In genomic region chr1:184832517-184832916, GRCh38 we compare ENCODE assay signal across 23 cellular contexts.
DNase-seq lines count a peak whose midpoint lies in the region; ATAC-seq and TF ChIP-seq lines count a peak whose summit lies in the region.
"Had no signal": no experiment of that assay in that cellular context is flagged by ENCODE, and none has a peak within 500 bp of the region (broad histone marks: within the 10 kb centered on the region; RNA-seq: fewer than 3 reads in every experiment).

No MANE protein-coding gene starts in this region.

- no peaks in the 10 kb centered on the region for H3K27me3 ChIP-seq in left ventricle myocardium inferior (ENCODE audit: low read depth)
- no peaks in the 10 kb centered on the region for H3K27me3 ChIP-seq in heart right ventricle
- H3K27me3 ChIP-seq in upper lobe of right lung: no peaks in the 10 kb centered on the region
- H3K27me3 ChIP-seq: BE2C; BLaER1 treated with 17β-estradiol and CSF1 and Interleukin-3, amounts not matched to agents 10 nM and 100 nM had no signal

- no peak for ATAC-seq in heart right ventricle
- no peak for ATAC-seq in stimulated activated effector memory CD8-positive, alpha-beta T cell treated with anti-CD3 and anti-CD28 coated beads, Interleukin-12 subunit alpha, Interleukin-12 subunit beta, amount 100 ng/mL, for 72 hours
- ATAC-seq in upper lobe of right lung: no peak
- ATAC-seq: A549, GM12878, GM23338, HCT116 had no signal

- WGBS in heart right ventricle, 2 donors: 96% methylated on average over 3 of the region's 3 CpGs

- no peaks in the 10 kb centered on the region for H3K4me1 Mint-ChIP-seq in stimulated activated effector memory CD8-positive, alpha-beta T cell treated with anti-CD3 and anti-CD28 coated beads, Interleukin-12 subunit alpha, Interleukin-12 subunit beta, amount 100 ng/mL, for 72 hours
- H3K4me1 Mint-ChIP-seq in activated naive CD4-positive, alpha-beta T cell treated with anti-CD3 and anti-CD28 coated beads for 36 hours (ENCODE audit: low read depth): no peaks in the 10 kb centered on the region
- H3K4me1 Mint-ChIP-seq: CD14-positive monocyte had no signal

- peaks cover 4% of the 10 kb centered on the region for H3K27me3 Mint-ChIP-seq in activated naive CD4-positive, alpha-beta T cell treated with anti-CD3 and anti-CD28 coated beads for 36 hours (ENCODE audit: low read depth)
- H3K27me3 Mint-ChIP-seq: CD4-positive, alpha-beta T cell; CD8-positive, alpha-beta memory T cell had no signal

- H3K9me3 ChIP-seq in left ventricle myocardium inferior (replicated peaks): peaks cover 8% of the 10 kb centered on the region
- H3K9me3 ChIP-seq in heart right ventricle: peaks cover 0 to 8% (median 0%) of the 10 kb centered on the region in 11 donors
- no peaks in the 10 kb centered on the region for H3K9me3 ChIP-seq in upper lobe of right lung
- H3K9me3 ChIP-seq: A549, BE2C had no signal

- H3K4me3 ChIP-seq in left ventricle myocardium inferior (no peak overlapping the region), heart right ventricle (no peak overlapping the region), epithelial cell of esophagus (ENCODE audit: low read length) (no peak overlapping the region), upper lobe of right lung (no peak overlapping the region)
- H3K4me3 ChIP-seq: A549; BLaER1 treated with 17β-estradiol and CSF1 and Interleukin-3, amounts not matched to agents 10 nM and 100 nM; GM12878; GM23338 had no signal

- H3K36me3 ChIP-seq in left ventricle myocardium inferior (peaks cover 21% of the 10 kb centered on the region), heart right ventricle (peaks cover 0 to 32% (median 15%) of the 10 kb centered on the region in 9 donors), upper lobe of right lung (no peaks in the 10 kb centered on the region)
- H3K36me3 ChIP-seq: BE2C had no signal

- CTCF ChIA-PET in activated naive CD4-positive, alpha-beta T cell treated with anti-CD3 and anti-CD28 coated beads for 36 hours (lab: Charles Lee): interaction anchor here (0.8 kb wide), 1 partner anchor 27 kb away, joined by 3 read pairs; no protein-coding TSS in a partner anchor

- H3K27ac ChIP-seq in left ventricle myocardium inferior (replicated peaks): peak overlapping the region; percentile 44
- H3K27ac ChIP-seq in heart right ventricle: peak overlapping the region in 1 of 10 donors; percentile 20
- H3K27ac ChIP-seq in upper lobe of right lung: no peak overlapping the region
- H3K27ac ChIP-seq: A549; BLaER1 treated with 17β-estradiol and CSF1 and Interleukin-3, amounts not matched to agents 10 nM and 100 nM had no signal

- H3K27ac Mint-ChIP-seq in stimulated activated effector memory CD8-positive, alpha-beta T cell treated with anti-CD3 and anti-CD28 coated beads, Interleukin-12 subunit alpha, Interleukin-12 subunit beta, amount 100 ng/mL, for 72 hours: peak overlapping the region; percentile 32
- H3K27ac Mint-ChIP-seq in activated naive CD4-positive, alpha-beta T cell treated with anti-CD3 and anti-CD28 coated beads for 36 hours: no peak overlapping the region
- H3K27ac Mint-ChIP-seq: CD4-positive, alpha-beta T cell; GM23338 had no signal

- H3K4me3 Mint-ChIP-seq in stimulated activated effector memory CD8-positive, alpha-beta T cell treated with anti-CD3 and anti-CD28 coated beads, Interleukin-12 subunit alpha, Interleukin-12 subunit beta, amount 100 ng/mL, for 72 hours: no peak overlapping the region
- no peak overlapping the region for H3K4me3 Mint-ChIP-seq in activated naive CD4-positive, alpha-beta T cell treated with anti-CD3 and anti-CD28 coated beads for 36 hours
- H3K4me3 Mint-ChIP-seq: CD14-positive monocyte; CD4-positive, alpha-beta T cell; CD8-positive, alpha-beta memory T cell; GM23338; H9 had no signal

- no peaks in the 10 kb centered on the region for H3K9me3 Mint-ChIP-seq in stimulated activated effector memory CD8-positive, alpha-beta T cell treated with anti-CD3 and anti-CD28 coated beads, Interleukin-12 subunit alpha, Interleukin-12 subunit beta, amount 100 ng/mL, for 72 hours
- no peaks in the 10 kb centered on the region for H3K9me3 Mint-ChIP-seq in activated naive CD4-positive, alpha-beta T cell treated with anti-CD3 and anti-CD28 coated beads for 36 hours
- H3K9me3 Mint-ChIP-seq: CD4-positive, alpha-beta T cell had no signal

- TF ChIP-seq CTCF in left ventricle myocardium inferior (IDR thresholded peaks at IDR 0.05; ENCODE audit: borderline replicate concordance): no peak
- no peak for TF ChIP-seq CTCF in heart right ventricle (IDR thresholded peaks at IDR 0.05)
- TF ChIP-seq CTCF in epithelial cell of esophagus (IDR thresholded peaks at IDR 0.05; ENCODE audit: insufficient read depth, low read depth, low read length, missing control alignments): no peak
- no peak for TF ChIP-seq CTCF in upper lobe of right lung (IDR thresholded peaks at IDR 0.05)

- H3K36me3 Mint-ChIP-seq in stimulated activated effector memory CD8-positive, alpha-beta T cell treated with anti-CD3 and anti-CD28 coated beads, Interleukin-12 subunit alpha, Interleukin-12 subunit beta, amount 100 ng/mL, for 72 hours: peaks cover 47% of the 10 kb centered on the region
- H3K36me3 Mint-ChIP-seq in activated naive CD4-positive, alpha-beta T cell treated with anti-CD3 and anti-CD28 coated beads for 36 hours (ENCODE audit: low read depth): no peaks in the 10 kb centered on the region

- intact Hi-C loops in left ventricle myocardium inferior (cut with micrococcal nuclease) (no loop called here), heart right ventricle (cut with DNase I) (loop anchor here in 1 of 10 donors (10.0 kb wide), 1 partner anchor 52 kb away; no protein-coding TSS in a partner anchor), upper lobe of right lung (cut with DNase I) (no loop called here)
- intact Hi-C loops in activated naive CD4-positive, alpha-beta T cell treated with anti-CD3 and anti-CD28 coated beads for 36 hours (cut with micrococcal nuclease): no loop called here

- DNase-seq in left ventricle myocardium inferior (no peak), heart right ventricle (no peak), epithelial cell of esophagus (ENCODE audit: low read depth) (peak; percentile 12), upper lobe of right lung (no peak)
- DNase-seq in stimulated activated effector memory CD8-positive, alpha-beta T cell treated with anti-CD3 and anti-CD28 coated beads, Interleukin-12 subunit alpha, Interleukin-12 subunit beta, amount 100 ng/mL, for 72 hours (ENCODE audit: low spot score in 2 of 2): no peak
- no peak for DNase-seq in activated naive CD4-positive, alpha-beta T cell treated with anti-CD3 and anti-CD28 coated beads for 36 hours
- DNase-seq: 8988T; ACHN; AML-193; BE2C; CD4-positive, alpha-beta T cell; CD8-positive, alpha-beta memory T cell; DMS 273 treated with DMSO at 0.1 percent for 48 hours; DMS79; EL; GDM1; H9 had no signal

- H3K4me1 ChIP-seq in left ventricle myocardium inferior: peaks cover 62% of the 10 kb centered on the region
- H3K4me1 ChIP-seq in heart right ventricle: peaks cover 13 to 55% (median 34%) of the 10 kb centered on the region in 9 donors
- no peaks in the 10 kb centered on the region for H3K4me1 ChIP-seq in upper lobe of right lung
- H3K4me1 ChIP-seq: BE2C had no signal
